Comparison of ENCODE assay signal across 23 cellular contexts in the genomic region with DNA sequence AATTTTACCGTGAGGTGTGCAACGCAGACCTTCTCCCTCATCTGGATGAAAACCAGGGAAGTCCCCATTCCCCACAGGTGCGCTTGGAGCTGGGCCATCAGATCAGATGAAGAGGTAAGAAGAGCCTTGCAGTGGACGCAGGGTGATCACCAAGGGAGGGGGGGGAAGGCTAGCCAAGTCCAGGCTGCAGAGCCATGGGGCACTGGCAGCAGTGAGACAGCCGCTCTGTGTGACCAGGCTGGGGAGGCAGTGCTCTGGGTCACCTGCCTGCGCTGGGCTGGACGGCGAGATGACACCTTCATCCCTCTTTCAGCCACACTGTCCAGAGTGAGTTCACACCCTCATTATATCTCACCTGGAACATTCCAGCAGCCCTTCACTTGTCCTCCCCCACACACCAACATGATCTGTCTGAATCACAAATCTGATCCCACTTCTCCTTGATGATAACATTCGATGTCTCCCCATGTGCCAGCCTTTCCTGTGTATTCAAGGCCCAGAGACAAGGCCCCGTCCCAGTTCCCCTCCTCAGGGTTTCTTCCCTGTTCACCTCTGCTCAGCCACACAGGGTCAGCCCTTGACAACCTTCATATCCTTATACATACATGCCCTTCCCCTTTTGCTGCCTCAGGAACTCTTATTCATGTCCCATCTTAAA.
"Had no signal": no experiment of that assay in that cellular context is flagged by ENCODE, and none has a peak within 500 bp of the region (broad histone marks: within the 10 kb centered on the region; RNA-seq: fewer than 3 reads in every experiment).

No MANE protein-coding gene starts in this region.

- H3K9me3 ChIP-seq: heart left ventricle, left ventricle myocardium inferior, lower lobe of right lung, prostate gland, stomach, uterus had no signal

- H3K9me3 Mint-ChIP-seq: memory B cell; natural killer cell treated with Interleukin-12 subunit alpha and Interleukin-12 subunit beta and Interleukin-15 and Interleukin-18, amount 100 ng/mL, for 72 hours had no signal

- H3K36me3 Mint-ChIP-seq: memory B cell; natural killer cell treated with Interleukin-12 subunit alpha and Interleukin-12 subunit beta and Interleukin-15 and Interleukin-18, amount 100 ng/mL, for 72 hours had no signal

- FAIRE-seq: frontal cortex, islet of Langerhans had no signal

- H3K27ac Mint-ChIP-seq: memory B cell; natural killer cell treated with Interleukin-12 subunit alpha and Interleukin-12 subunit beta and Interleukin-15 and Interleukin-18, amount 100 ng/mL, for 72 hours; neural progenitor cell had no signal

- H3K4me3 ChIP-seq: coronary artery, heart left ventricle, left ventricle myocardium inferior, lower lobe of right lung, neural progenitor cell, prostate gland, stomach, uterus had no signal

- H3K27me3 ChIP-seq: heart left ventricle, neural progenitor cell, stomach, uterus had no signal

- H3K4me1 Mint-ChIP-seq: memory B cell had no signal

- ATAC-seq: heart left ventricle, lower lobe of right lung, sciatic nerve had no signal

- H3K4me3 Mint-ChIP-seq: memory B cell; natural killer cell treated with Interleukin-12 subunit alpha and Interleukin-12 subunit beta and Interleukin-15 and Interleukin-18, amount 100 ng/mL, for 72 hours; neural progenitor cell had no signal

- DNase-seq: effector CD4-positive, alpha-beta T cell; heart left ventricle; hypothalamus; left ventricle myocardium inferior; lower lobe of right lung; midbrain; occipital lobe; stimulated activated CD4-positive, alpha-beta T cell treated with anti-CD3 and anti-CD28 coated beads, Interleukin-2, amount 100 ng/mL, for 24 hours; stimulated activated CD4-positive, alpha-beta T cell treated with anti-CD3 and anti-CD28 coated beads, Interleukin-4, amount 100 ng/mL, for 4 hours; stimulated activated naive CD4-positive, alpha-beta T cell; stomach; substantia nigra; trophoblast cell; uterus had no signal

- H3K4me1 ChIP-seq: lower lobe of right lung, neural progenitor cell, parathyroid adenoma, prostate gland, stomach, uterus had no signal

- H3K27ac ChIP-seq: coronary artery, heart left ventricle, left ventricle myocardium inferior, lower lobe of right lung, neural progenitor cell, parathyroid adenoma, prostate gland, stomach, uterus had no signal
